Comparison of ENCODE assay signal across 10 cellular contexts in genomic region chr3:148366743-148367410, GRCh38.
DNase-seq lines count a peak whose midpoint lies in the region; ATAC-seq, FAIRE-seq and TF ChIP-seq lines count a peak whose summit lies in the region.
"Had no signal": no experiment of that assay in that cellular context is flagged by ENCODE, and none has a peak within 500 bp of the region (broad histone marks: within the 10 kb centered on the region; RNA-seq: fewer than 3 reads in every experiment).

No MANE protein-coding gene starts in this region.

- DNase-seq in NCI-H2081 (lab: John Stamatoyannopoulos, UW) (peak; percentile 43 to 52), cerebellum (ENCODE audit: low spot score) (peak; percentile 43), NCI-H187 treated with DMSO at 0.1 percent for 48 hours (lab: John Stamatoyannopoulos, UW) (no peak), kidney tubule cell (ENCODE audit: low spot score) (no peak), lower leg skin (ENCODE audit: low spot score in 2 of 2) (no peak), upper lobe of left lung (no peak)
- DNase-seq: T-helper 1 cell had no signal

- intact Hi-C loops in lower leg skin (cut with DNase I; ENCODE audit: low total_unique reads): no loop called here

- no peaks in the 10 kb centered on the region for H3K27me3 ChIP-seq in upper lobe of left lung

- TF ChIP-seq POLR2A in lower leg skin (IDR thresholded peaks at IDR 0.05) (no peak), upper lobe of left lung (IDR thresholded peaks at IDR 0.05) (no peak)

- H3K9me3 ChIP-seq in upper lobe of left lung: no peaks in the 10 kb centered on the region

- peak; percentile 52 for ATAC-seq in GM19351 (IDR thresholded peaks at IDR 0.05; ENCODE audit: unreplicated experiment)
- no peak for ATAC-seq in upper lobe of left lung (ENCODE audit: low FRiP score in 2 of 2)

- WGBS in lower leg skin, 2 donors: 67 to 73% methylated on average over 7 of the region's 7 CpGs
- WGBS in upper lobe of left lung, 2 donors: 72 to 75% methylated on average over 7 of the region's 7 CpGs

- TF ChIP-seq CTCF in lower leg skin (IDR thresholded peaks at IDR 0.05) (no peak), upper lobe of left lung (IDR thresholded peaks at IDR 0.05) (no peak)

- TF ChIP-seq EP300 in upper lobe of left lung (IDR thresholded peaks at IDR 0.05): no peak

- no peak overlapping the region for H3K4me3 ChIP-seq in lower leg skin (ENCODE audit: low read depth, poor library complexity, severe bottlenecking)
- no peak overlapping the region for H3K4me3 ChIP-seq in upper lobe of left lung
- H3K4me3 ChIP-seq: lung had no signal

- no peaks in the 10 kb centered on the region for H3K36me3 ChIP-seq in upper lobe of left lung

- H3K27ac ChIP-seq in upper lobe of left lung: no peak overlapping the region

- peak; percentile 51 for FAIRE-seq in A204.1 (lab: Jason Lieb, UNC)

- no peaks in the 10 kb centered on the region for H3K4me1 ChIP-seq in upper lobe of left lung

Comparison
In these comparisons a context has a peak if more than half of its experiments do, and no peak if none do; other contexts are left out.
1. DNase-seq: peak in NCI-H2081 (2 of 2) and cerebellum (single experiment); none in NCI-H187 treated with DMSO at 0.1 percent for 48 hours (single experiment), kidney tubule cell (single experiment), lower leg skin (0 of 2) and upper lobe of left lung (0 of 2).